ENCODE assay signal across 9 cellular contexts in genomic region chr17:82242977-82243647, GRCh38. TPM values are rescaled to one million over a fixed set of nuclear protein-coding genes. Genes with fewer than 3 reads are reported as not detected.
DNase-seq lines count a peak whose midpoint lies in the region; ATAC-seq, FAIRE-seq and TF ChIP-seq lines count a peak whose summit lies in the region.
"Had no signal": no experiment of that assay in that cellular context is flagged by ENCODE, and none has a peak within 500 bp of the region (broad histone marks: within the 10 kb centered on the region; RNA-seq: fewer than 3 reads in every experiment).

No MANE protein-coding gene starts in this region.

- H3K4me1 ChIP-seq in SK-N-SH (ENCODE audit: control insufficient read depth in 1 of 2, insufficient read depth in 2 of 2, low read depth in 1 of 2, low read length in 1 of 2), result peaks cover 38 to 45% of the 10 kb centered on the region in 2 experiments; a peak in 3 of 4 replicates
- peaks cover 8 to 24% (median 23%) of the 10 kb centered on the region in 3 donors for H3K4me1 ChIP-seq in pancreas

- no peaks in the 10 kb centered on the region for H3K27me3 Mint-ChIP-seq in CD4-positive, alpha-beta T cell

- no peak overlapping the region; the same call in 1 of the 2 replicates for H3K4me2 ChIP-seq in SK-N-SH

- peaks cover 94% of the 10 kb centered on the region for H4K20me1 ChIP-seq in SK-N-SH (ENCODE audit: insufficient read depth)

- H3K36me3 ChIP-seq in SK-N-SH (replicated peaks in 1 of 2; ENCODE audit: control insufficient read depth in 1 of 2, insufficient read depth in 2 of 2, low read length in 1 of 2) (peaks cover 42 to 83% of the 10 kb centered on the region in 2 experiments), pancreas (peaks cover 8 to 54% (median 41%) of the 10 kb centered on the region in 3 donors)

- no peak for TF ChIP-seq CTCF in CD4-positive, alpha-beta T cell (IDR thresholded peaks at IDR 0.05)
- TF ChIP-seq CTCF in SK-N-SH (IDR thresholded peaks at IDR 0.05) (no peak), fibroblast of mammary gland (conservative IDR thresholded peaks at IDR 0.05; ENCODE audit: control insufficient read depth, insufficient read depth, low read depth, low read length) (no peak), pancreas (IDR thresholded peaks at IDR 0.05) (no peak)

- no peak overlapping the region for H3K27ac ChIP-seq in CD4-positive, alpha-beta T cell (ENCODE audit: low read depth, low read length)
- H3K27ac ChIP-seq in SK-N-SH (ENCODE audit: low read depth in 2 of 2, low read length in 1 of 2), result peak overlapping the region in 1 of 2 experiments; percentile 82; a peak in 3 of 4 replicates
- peak overlapping the region in 3 of 4 donors; percentile 33 to 60 (median 58) for H3K27ac ChIP-seq in pancreas

- peaks cover 74% of the 10 kb centered on the region for H3F3A ChIP-seq in SK-N-SH (replicated peaks; ENCODE audit: insufficient read depth)

- H3K9me2 ChIP-seq in SK-N-SH, result no peaks in the 10 kb centered on the region

- CTCF ChIA-PET in CD4-positive, alpha-beta T cell (lab: Charles Lee), result no interaction called here
- CTCF ChIA-PET in SK-N-SH (lab: Yijun Ruan, JAX), result interaction anchor here (1.0 to 10.9 kb wide), 8 partner anchors 8 to 286 kb away, joined by 3 to 153 read pairs (median 3); partner anchors contain the start of genes SECTM1 and SLC16A3

- WGBS in SK-N-SH (ENCODE audit: low lambda C conversion rate), result 79% methylated on average over 26 of the region's 29 CpGs
- 43 to 49% methylated on average over 29 of the region's 29 CpGs for WGBS in pancreas, 2 donors

- H3K27me3 ChIP-seq in CD4-positive, alpha-beta T cell (ENCODE audit: control insufficient read depth, insufficient read depth, low read length), result no peaks in the 10 kb centered on the region
- H3K27me3 ChIP-seq in SK-N-SH (ENCODE audit: insufficient read depth) (no peaks in the 10 kb centered on the region), pancreas (no peaks in the 10 kb centered on the region)

- H3K4me3 ChIP-seq in SK-N-SH (ENCODE audit: low read depth in 2 of 2, low read length in 1 of 2) (no peak overlapping the region), fibroblast of mammary gland (ENCODE audit: control insufficient read depth, low read depth, low read length) (no peak overlapping the region), pancreas (no peak overlapping the region)

- no peak for TF ChIP-seq RAD21 in SK-N-SH (IDR thresholded peaks at IDR 0.05; ENCODE audit: low read length)

- peak in 1 of 10 experiments; percentile 5 for DNase-seq in CD4-positive, alpha-beta T cell
- DNase-seq in SK-N-SH, result peak; percentile 53
- peak; percentile 89 for DNase-seq in fibroblast of mammary gland (ENCODE audit: low read depth)
- DNase-seq in pancreas, result peak; percentile 73 to 95 (median 88)
- DNase-seq in SHP77 (lab: John Stamatoyannopoulos, UW), result no peak
- DNase-seq in NCI-H128 (lab: John Stamatoyannopoulos, UW; ENCODE audit: unreplicated experiment), result no peak
- no peak for DNase-seq in stimulated activated CD4-positive, alpha-beta T cell treated with anti-CD3 and anti-CD28 coated beads, Interleukin-15, amount 100 ng/mL, for 24 hours

- no peak overlapping the region for H2AFZ ChIP-seq in SK-N-SH (ENCODE audit: low read depth)

- peaks cover 55% of the 10 kb centered on the region for H3K4me1 Mint-ChIP-seq in CD4-positive, alpha-beta T cell (ENCODE audit: low read depth)

- intact Hi-C loops in CD4-positive, alpha-beta T cell (cut with DNase I, micrococcal nuclease), result loop anchor here in 1 of 2 experiments (5.0 kb wide), 1 partner anchor 169 kb away; no protein-coding TSS in a partner anchor
- intact Hi-C loops in pancreas (cut with DNase I), result no loop called here

- POLR2A ChIA-PET in CD4-positive, alpha-beta T cell (lab: Charles Lee), result interaction anchor here (1.5 to 3.0 kb wide), 3 partner anchors 55 to 91 kb away, joined by 6 to 16 read pairs (median 10); partner anchors contain the start of genes CD7 and SECTM1
- POLR2A ChIA-PET in SK-N-SH (lab: Yijun Ruan, JAX), result interaction anchor here (2.5 kb wide), 1 partner anchor 14 kb away, joined by 7 read pairs; the partner anchor contains the start of gene SLC16A3

- no peaks in the 10 kb centered on the region for H3K9me3 Mint-ChIP-seq in CD4-positive, alpha-beta T cell

- peaks cover 71% of the 10 kb centered on the region; the same call in 1 of the 2 replicates for H3K79me2 ChIP-seq in SK-N-SH (ENCODE audit: insufficient read depth)

- H3K9me3 ChIP-seq in CD4-positive, alpha-beta T cell (ENCODE audit: control insufficient read depth, low read length), result no peaks in the 10 kb centered on the region
- H3K9me3 ChIP-seq in SK-N-SH, result no peaks in the 10 kb centered on the region
- no peaks in the 10 kb centered on the region for H3K9me3 ChIP-seq in pancreas

- H3K4me3 Mint-ChIP-seq in CD4-positive, alpha-beta T cell, result peak overlapping the region; percentile 25

- no peak for ATAC-seq in CD4-positive, alpha-beta T cell (ENCODE audit: poor library complexity)
- ATAC-seq in pancreas, result peak; percentile 53 to 74 (median 60)
- ATAC-seq in GM21576 (IDR thresholded peaks at IDR 0.05; ENCODE audit: unreplicated experiment), result no peak

- FAIRE-seq in pancreas (lab: Jason Lieb, UNC), result no peak
- FAIRE-seq: islet of Langerhans had no signal

- H3K36me3 Mint-ChIP-seq in CD4-positive, alpha-beta T cell (ENCODE audit: low read depth), result peaks cover 73% of the 10 kb centered on the region

- H3K9ac ChIP-seq in SK-N-SH, result no peak overlapping the region

- no peak for TF ChIP-seq EP300 in SK-N-SH (IDR thresholded peaks at IDR 0.05; ENCODE audit: borderline replicate concordance in 1 of 2, low read depth in 1 of 2, low read length in 1 of 2)

- peak overlapping the region; percentile 95 for H3K27ac Mint-ChIP-seq in CD4-positive, alpha-beta T cell

TF ChIP-seq in SK-N-SH, 30 proteins besides CTCF, POLR2A, EP300 and RAD21:
- no peak for TF ChIP-seq USF2 (IDR thresholded peaks at IDR 0.05; ENCODE audit: borderline replicate concordance, low read depth, low read length)
- peak; percentile 83 for TF ChIP-seq NFIC (IDR thresholded peaks at IDR 0.05; ENCODE audit: borderline replicate concordance)
- TF ChIP-seq JUND (IDR thresholded peaks at IDR 0.05), result peak; percentile 29; the same call in 1 of the 2 replicates
- TF ChIP-seq ELF1 (IDR thresholded peaks at IDR 0.05), result no peak
- TF ChIP-seq CHD2 (IDR thresholded peaks at IDR 0.05; ENCODE audit: low read length, partially characterized antibody), result no peak
TF ChIP-seq in SK-N-SH: peak in this region for 2.

RNA-seq across cellular contexts. Expression of gene SLC16A3, which starts 14.3 kb away (rescaled TPM):
- 10 to 100 TPM; 93.4 to 99.0 TPM for total RNA-seq in CD4-positive, alpha-beta T cell
- polyA plus RNA-seq in SK-N-SH (2012; rRNA removed) (68.8 and 70.7 TPM in 2 replicates), pancreas (1 to 10 TPM; 3.5 TPM)
- 25.2 and 42.6 TPM in 2 replicates for polyA plus RNA-seq in SK-N-SH (2012; cell fraction: cytosol; rRNA removed)
- polyA plus RNA-seq in SK-N-SH (2012; cell fraction: nucleus; rRNA removed), result 38.5 and 58.7 TPM in 2 replicates
- total RNA-seq in pancreas, result 10 to 100 TPM in 2 of 6 donors, 1 to 10 TPM in 4; 1.2 to 22.8 (median 4.2) TPM

RNA-seq across cellular contexts. Expression of gene CSNK1D, which starts 30.4 kb away (rescaled TPM):
- total RNA-seq in CD4-positive, alpha-beta T cell, result 100 to 1,000 TPM; 277 to 286 TPM
- polyA plus RNA-seq in SK-N-SH (2012; rRNA removed) (133 and 216 TPM in 2 replicates), pancreas (100 to 1,000 TPM; 101 to 107 TPM)
- polyA plus RNA-seq in SK-N-SH (2012; cell fraction: cytosol; rRNA removed), result 121 and 170 TPM in 2 replicates
- 670 and 707 TPM in 2 replicates for polyA plus RNA-seq in SK-N-SH (2012; cell fraction: nucleus; rRNA removed)
- 10 to 100 TPM; 47.1 to 81.6 (median 62.5) TPM for total RNA-seq in pancreas

RNA-seq across cellular contexts. Expression of gene CCDC57, which starts 30.5 kb away (rescaled TPM):
- total RNA-seq in CD4-positive, alpha-beta T cell, result 100 to 1,000 TPM; 129 to 135 TPM
- polyA plus RNA-seq in SK-N-SH (2012; rRNA removed) (68.6 and 82.9 TPM in 2 replicates), pancreas (100 to 1,000 TPM; 135 to 176 TPM)
- polyA plus RNA-seq in SK-N-SH (2012; cell fraction: cytosol; rRNA removed), result 11.2 and 17.5 TPM in 2 replicates
- 417 and 423 TPM in 2 replicates for polyA plus RNA-seq in SK-N-SH (2012; cell fraction: nucleus; rRNA removed)
- 10 to 100 TPM; 19.6 to 31.8 (median 22.9) TPM for total RNA-seq in pancreas

Comparison
In these comparisons a context has a peak if more than half of its experiments do, and no peak if none do; other contexts are left out.
1. ATAC-seq: peak in pancreas (4 of 4); none in CD4-positive, alpha-beta T cell (single experiment) and GM21576 (single experiment).
2. DNase-seq: peak in SK-N-SH (single experiment), fibroblast of mammary gland (single experiment) and pancreas (6 of 6); none in SHP77 (0 of 2), NCI-H128 (single experiment) and stimulated activated CD4-positive, alpha-beta T cell treated with anti-CD3 and anti-CD28 coated beads, Interleukin-15, amount 100 ng/mL, for 24 hours (single experiment).